Comparison of ENCODE assay signal across 27 cellular contexts in the genomic region with DNA sequence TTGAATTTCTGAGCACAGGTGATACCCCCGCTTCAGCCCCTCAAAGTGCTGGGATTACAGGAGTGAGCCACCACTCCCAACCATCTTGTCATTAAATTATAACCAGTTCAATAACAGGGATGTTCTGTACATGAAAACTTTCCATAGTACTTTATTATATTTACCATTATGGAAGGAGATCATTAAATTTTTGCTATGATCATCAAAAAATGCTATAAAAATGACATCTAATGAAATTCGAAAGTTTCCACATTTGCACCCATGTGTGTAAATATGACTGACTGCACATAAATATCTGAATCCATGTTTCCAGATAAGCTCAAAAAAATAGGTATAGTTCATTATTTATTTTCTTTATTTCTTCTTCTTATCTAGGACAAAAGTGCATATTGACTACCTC.
"Had no signal": no experiment of that assay in that cellular context is flagged by ENCODE, and none has a peak within 500 bp of the region (broad histone marks: within the 10 kb centered on the region; RNA-seq: fewer than 3 reads in every experiment).

No MANE protein-coding gene starts in this region.

- ATAC-seq: effector memory CD8-positive, alpha-beta T cell; foreskin keratinocyte; gastrocnemius medialis; gastroesophageal sphincter; heart left ventricle; heart right ventricle had no signal

- H3K27me3 ChIP-seq: colonic mucosa, esophagus muscularis mucosa, esophagus squamous epithelium, foreskin keratinocyte, gastrocnemius medialis, gastroesophageal sphincter, heart left ventricle, heart right ventricle had no signal

- H3K4me3 ChIP-seq: colonic mucosa, coronary artery, dorsolateral prefrontal cortex, esophagus muscularis mucosa, esophagus squamous epithelium, gastrocnemius medialis, gastroesophageal sphincter, heart left ventricle, heart right ventricle had no signal

- H3K27ac ChIP-seq: colonic mucosa, coronary artery, dorsolateral prefrontal cortex, epithelial cell of prostate, esophagus muscularis mucosa, esophagus squamous epithelium, foreskin keratinocyte, gastrocnemius medialis, gastroesophageal sphincter, heart left ventricle, heart right ventricle had no signal

- FAIRE-seq: colon, endometrium, endothelial cell of umbilical vein, frontal cortex had no signal

- H3K9me3 ChIP-seq: colonic mucosa, esophagus muscularis mucosa, esophagus squamous epithelium, gastrocnemius medialis, gastroesophageal sphincter, heart left ventricle, heart right ventricle had no signal

- H3K4me1 ChIP-seq: colonic mucosa, esophagus muscularis mucosa, esophagus squamous epithelium, foreskin keratinocyte, gastrocnemius medialis, gastroesophageal sphincter, heart left ventricle, heart right ventricle had no signal

- H3K36me3 ChIP-seq: colonic mucosa, esophagus muscularis mucosa, esophagus squamous epithelium, gastrocnemius medialis, gastroesophageal sphincter, heart left ventricle, heart right ventricle had no signal

- DNase-seq: colonic mucosa; cortex of kidney; dermis blood vessel endothelial cell; dorsolateral prefrontal cortex; effector CD4-positive, alpha-beta T cell; effector CD8-positive, alpha-beta T cell; effector memory CD4-positive, alpha-beta T cell; effector memory CD8-positive, alpha-beta T cell; endodermal cell; erythroblast; esophagus squamous epithelium; foreskin fibroblast; foreskin keratinocyte; foreskin melanocyte; gastrocnemius medialis; glutamatergic neuron; head of caudate nucleus; heart left ventricle; heart right ventricle had no signal
